In genomic region chr5:141839015-141839513, GRCh38 we compare ENCODE assay signal across 13 cellular contexts. TPM values are rescaled to one million over a fixed set of nuclear protein-coding genes. Genes with fewer than 3 reads are reported as not detected.
A peak's percentile ranks its signal among the peaks of the same experiment; 100 is the strongest.
DNase-seq lines count a peak whose midpoint lies in the region; ATAC-seq and TF ChIP-seq lines count a peak whose summit lies in the region.
"Had no signal": no experiment of that assay in that cellular context is flagged by ENCODE, and none has a peak within 500 bp of the region (broad histone marks: within the 10 kb centered on the region; RNA-seq: fewer than 3 reads in every experiment).

No MANE protein-coding gene starts in this region.

- H3K9me3 ChIP-seq in NT2/D1 (ENCODE audit: insufficient read depth, low read length) (no peaks in the 10 kb centered on the region), gastrocnemius medialis (no peaks in the 10 kb centered on the region)
- no peaks in the 10 kb centered on the region for H3K9me3 ChIP-seq in CD4-positive, alpha-beta memory T cell (ENCODE audit: control insufficient read depth in 1 of 2, low read length in 2 of 2)
- H3K9me3 ChIP-seq: SK-N-SH had no signal

- CTCF ChIA-PET in CD4-positive, alpha-beta memory T cell (lab: Charles Lee; ENCODE audit: partially characterized antibody) = interaction anchor here (1.0 kb wide), 1 partner anchor 12 kb away, joined by 4 read pairs; no protein-coding TSS in a partner anchor

- in situ Hi-C loops in gastrocnemius medialis (cut with MboI; ENCODE audit: low sequenced_read_pairs in 4 of 4) = no loop called here

- no peak overlapping the region for H3K27ac Mint-ChIP-seq in CD4-positive, alpha-beta memory T cell
- H3K27ac Mint-ChIP-seq: CD8-positive, alpha-beta T cell had no signal

- no peaks in the 10 kb centered on the region for H3K36me3 Mint-ChIP-seq in CD4-positive, alpha-beta memory T cell
- H3K36me3 Mint-ChIP-seq: CD8-positive, alpha-beta T cell had no signal

- peak overlapping the region; percentile 59 to 76 (median 72) for H3K27ac ChIP-seq in gastrocnemius medialis
- no peak overlapping the region for H3K27ac ChIP-seq in CD4-positive, alpha-beta memory T cell (ENCODE audit: low read depth, low read length)
- H3K27ac ChIP-seq: HL-60 had no signal

- DNase-seq in NT2/D1 (ENCODE audit: low read depth, low spot score) (peak; percentile 84), fibroblast of the aortic adventitia (ENCODE audit: low read depth) (peak; percentile 35), gastrocnemius medialis (no peak), mesenteric fat pad (ENCODE audit: low spot score) (no peak)
- DNase-seq in stimulated activated CD4-positive, alpha-beta T cell treated with anti-CD3 and anti-CD28 coated beads, Interleukin-4, amount 100 ng/mL, for 4 hours = no peak
- DNase-seq in CD4-positive, alpha-beta memory T cell = no peak
- DNase-seq: CD8-positive, alpha-beta T cell; NCI-H1092 had no signal

- peaks cover 8 to 31% of the 10 kb centered on the region in 2 donors for H3K27me3 Mint-ChIP-seq in CD4-positive, alpha-beta memory T cell

- TF ChIP-seq CTCF in fibroblast of the aortic adventitia (IDR thresholded peaks at IDR 0.05; ENCODE audit: insufficient read depth, low read length) (no peak), gastrocnemius medialis (IDR thresholded peaks at IDR 0.05 in 4 of 5, conservative IDR thresholded peaks at IDR 0.05 in 1 of 5) (no peak)

- H3K9ac ChIP-seq in NT2/D1 (ENCODE audit: insufficient read length, low read depth) = no peak overlapping the region
- H3K9ac ChIP-seq: SK-N-SH had no signal

- no peaks in the 10 kb centered on the region for H3K9me3 Mint-ChIP-seq in CD4-positive, alpha-beta memory T cell
- H3K9me3 Mint-ChIP-seq: CD8-positive, alpha-beta T cell had no signal

- ATAC-seq in GM19351 (IDR thresholded peaks at IDR 0.05; ENCODE audit: unreplicated experiment) (peak; percentile 43), gastrocnemius medialis (peak in 1 of 2 donors; percentile 19), GM21367 (IDR thresholded peaks at IDR 0.05; ENCODE audit: unreplicated experiment) (no peak)
- ATAC-seq: CD8-positive, alpha-beta T cell had no signal

- POLR2A ChIA-PET in CD4-positive, alpha-beta memory T cell (lab: Charles Lee; ENCODE audit: partially characterized antibody) = no interaction called here

- TF ChIP-seq POLR2A in gastrocnemius medialis (IDR thresholded peaks at IDR 0.05) = no peak

- H3K4me1 Mint-ChIP-seq in CD4-positive, alpha-beta memory T cell = peaks cover 0 to 4% (median 1%) of the 10 kb centered on the region in 4 donors

- no peaks in the 10 kb centered on the region for H3K36me3 ChIP-seq in NT2/D1 (ENCODE audit: insufficient read depth, insufficient read length, low read length)
- H3K36me3 ChIP-seq in gastrocnemius medialis = no peaks in the 10 kb centered on the region
- no peaks in the 10 kb centered on the region for H3K36me3 ChIP-seq in CD4-positive, alpha-beta memory T cell (ENCODE audit: insufficient read depth, low read length)

- intact Hi-C loops in gastrocnemius medialis (cut with DNase I; ENCODE audit: low total_unique reads) = no loop called here
- intact Hi-C loops in CD4-positive, alpha-beta memory T cell (cut with micrococcal nuclease) = no loop called here

- no peaks in the 10 kb centered on the region for H3K27me3 ChIP-seq in NT2/D1 (ENCODE audit: insufficient read depth, insufficient read length)
- H3K27me3 ChIP-seq in gastrocnemius medialis = peaks cover 0 to 13% (median 3%) of the 10 kb centered on the region in 3 donors
- H3K27me3 ChIP-seq in CD4-positive, alpha-beta memory T cell (ENCODE audit: insufficient read depth, low read length) = peaks cover 6% of the 10 kb centered on the region

- H3K4me3 ChIP-seq in NT2/D1 (ENCODE audit: insufficient read length, low read depth) (no peak overlapping the region), fibroblast of the aortic adventitia (ENCODE audit: low read depth, low read length) (no peak overlapping the region), gastrocnemius medialis (no peak overlapping the region)
- no peak overlapping the region for H3K4me3 ChIP-seq in CD4-positive, alpha-beta memory T cell (ENCODE audit: low read length in 2 of 2)
- H3K4me3 ChIP-seq: coronary artery had no signal

- no peak overlapping the region for H3K4me3 Mint-ChIP-seq in CD4-positive, alpha-beta memory T cell
- H3K4me3 Mint-ChIP-seq: CD8-positive, alpha-beta T cell had no signal

- H3K4me1 ChIP-seq in NT2/D1 (ENCODE audit: insufficient read depth, insufficient read length) (peaks cover 16% of the 10 kb centered on the region), gastrocnemius medialis (peaks cover 14 to 36% of the 10 kb centered on the region in 2 donors)
- H3K4me1 ChIP-seq in CD4-positive, alpha-beta memory T cell (ENCODE audit: insufficient read depth, low read length) = peaks cover 3% of the 10 kb centered on the region

RNA-seq across cellular contexts. Expression of gene PCDH1, which starts 39.1 kb away (rescaled TPM):
- total RNA-seq in fibroblast of the aortic adventitia (ENCODE audit: low replicate concordance) = 0.90 and 3.2 TPM in 2 replicates
- 10 to 100 TPM; 15.9 to 20.8 (median 18.1) TPM for total RNA-seq in gastrocnemius medialis
- 43.8 TPM for total RNA-seq in mesenteric fat pad
- not detected for total RNA-seq in CD4-positive, alpha-beta memory T cell
- not detected for polyA plus RNA-seq in CD4-positive, alpha-beta memory T cell

Comparison
In these comparisons a context has a peak if more than half of its experiments do, and no peak if none do; other contexts are left out.
1. DNase-seq: peak in NT2/D1 (single experiment) and fibroblast of the aortic adventitia (single experiment); none in gastrocnemius medialis (0 of 2), stimulated activated CD4-positive, alpha-beta T cell treated with anti-CD3 and anti-CD28 coated beads, Interleukin-4, amount 100 ng/mL, for 4 hours (0 of 2), mesenteric fat pad (single experiment) and CD4-positive, alpha-beta memory T cell (0 of 5).